ENCODE assay signal across 8 cellular contexts in the genomic region with DNA sequence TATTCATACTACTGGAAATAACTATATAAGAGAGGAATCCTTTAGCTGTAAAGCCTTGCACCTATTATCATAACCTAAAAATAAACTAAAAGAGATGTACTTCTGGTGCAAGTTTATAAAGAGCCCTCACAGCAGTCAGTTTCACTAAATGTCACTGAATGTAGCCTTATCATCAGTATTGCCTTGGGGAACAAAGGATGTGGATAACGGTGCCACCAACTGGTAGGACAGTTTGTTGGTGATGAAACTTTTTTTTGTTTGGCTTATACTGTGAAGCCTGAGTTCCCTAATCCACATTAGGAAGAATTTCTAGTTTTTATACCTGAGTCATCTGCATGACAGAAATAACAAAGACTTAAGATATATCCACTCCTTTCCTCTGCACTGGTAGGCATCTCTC.
DNase-seq lines count a peak whose midpoint lies in the region; ATAC-seq and TF ChIP-seq lines count a peak whose summit lies in the region.

No MANE protein-coding gene starts in this region.

- H3K27ac ChIP-seq in HEK293 (ENCODE audit: extremely low read depth, low read depth, low read length): no peak overlapping the region
- no peak overlapping the region for H3K27ac ChIP-seq in CD4-positive, alpha-beta T cell (ENCODE audit: low read depth, low read length)

- H3K27ac Mint-ChIP-seq in CD4-positive, alpha-beta T cell: no peak overlapping the region

- no peaks in the 10 kb centered on the region for H3K4me1 Mint-ChIP-seq in CD4-positive, alpha-beta T cell (ENCODE audit: low read depth)

- DNase-seq in Caki2 (ENCODE audit: low read depth): peak; percentile 42
- DNase-seq in RKO (ENCODE audit: low spot score): peak; percentile 49
- no peak for DNase-seq in left cardiac atrium
- no peak for DNase-seq in activated CD4-positive, alpha-beta T cell treated with anti-CD3 and anti-CD28 coated beads for 4 hours
- DNase-seq in UCSD-AML1 (lab: John Stamatoyannopoulos, UW; ENCODE audit: unreplicated experiment): no peak
- DNase-seq in CD4-positive, alpha-beta T cell: no peak
- DNase-seq in GF-D8 (lab: John Stamatoyannopoulos, UW): no peak

- intact Hi-C loops in left cardiac atrium (cut with DNase I): loop anchor here in 1 of 2 donors (5.0 to 10.0 kb wide), 2 partner anchors 272 to 374 kb away; a partner anchor contains a TSS
- intact Hi-C loops in CD4-positive, alpha-beta T cell (cut with DNase I, micrococcal nuclease): no loop called here

- peak; percentile 31; the same call in 1 of the 2 replicates for TF ChIP-seq CTCF in HEK293 (tag by site-specific recombination; IDR thresholded peaks at IDR 0.05)
- no peak for TF ChIP-seq CTCF in CD4-positive, alpha-beta T cell (IDR thresholded peaks at IDR 0.05)

- no peak overlapping the region for H3K4me3 ChIP-seq in HEK293 (ENCODE audit: low read depth, low read length)

- no peaks in the 10 kb centered on the region for H3K36me3 ChIP-seq in HEK293 (ENCODE audit: control insufficient read depth in 2 of 2, insufficient read depth in 1 of 2, low read length in 2 of 2)

- ATAC-seq in left cardiac atrium: peak; percentile 77
- ATAC-seq in CD4-positive, alpha-beta T cell (ENCODE audit: poor library complexity): no peak

- no peaks in the 10 kb centered on the region for H3K9me3 Mint-ChIP-seq in CD4-positive, alpha-beta T cell

- no peaks in the 10 kb centered on the region for H3K36me3 Mint-ChIP-seq in CD4-positive, alpha-beta T cell (ENCODE audit: low read depth)

- H3K9me3 ChIP-seq in HEK293 (ENCODE audit: control insufficient read depth, insufficient read depth, low read depth, low read length): no peaks in the 10 kb centered on the region
- H3K9me3 ChIP-seq in CD4-positive, alpha-beta T cell (ENCODE audit: control insufficient read depth, low read length): no peaks in the 10 kb centered on the region

- no peaks in the 10 kb centered on the region for H3K4me1 ChIP-seq in HEK293 (ENCODE audit: control insufficient read depth, insufficient read depth, low read length)

- in situ Hi-C loops in Caki2 (cut with HindIII; ENCODE audit: low pct_unique_long_range_greater_than_20kb, low sequenced_read_pairs): no loop called here

- H3K27me3 ChIP-seq in CD4-positive, alpha-beta T cell (ENCODE audit: control insufficient read depth, insufficient read depth, low read length): no peaks in the 10 kb centered on the region

- POLR2A ChIA-PET in HEK293 (lab: Yijun Ruan, JAX): no interaction called here
- POLR2A ChIA-PET in CD4-positive, alpha-beta T cell (lab: Charles Lee): no interaction called here

- H3K4me3 Mint-ChIP-seq in CD4-positive, alpha-beta T cell: no peak overlapping the region

- H3K27me3 Mint-ChIP-seq in CD4-positive, alpha-beta T cell: peaks cover 33% of the 10 kb centered on the region

- CTCF ChIA-PET in HEK293 (lab: Yijun Ruan, JAX): interaction anchor here (0.5 to 3.1 kb wide), 6 partner anchors 12 to 362 kb away, joined by 3 to 16 read pairs (median 4); no protein-coding TSS in a partner anchor
- CTCF ChIA-PET in CD4-positive, alpha-beta T cell (lab: Charles Lee): no interaction called here

TF ChIP-seq in HEK293, 187 proteins besides CTCF, POLR2A, EP300 and RAD21:
- peak; percentile 66; the same call in 1 of the 2 replicates for TF ChIP-seq ZNF660 (tag by site-specific recombination; IDR thresholded peaks at IDR 0.05)
- no peak for TF ChIP-seq MEIS1 (CRISPR knock-in tag; IDR thresholded peaks at IDR 0.05; ENCODE audit: borderline replicate concordance)
- peak; percentile 74 for TF ChIP-seq ZNF654 (tag by site-specific recombination; IDR thresholded peaks at IDR 0.05; ENCODE audit: low read depth)

Comparison
In these comparisons a context has a peak if more than half of its experiments do, and no peak if none do; other contexts are left out.
1. DNase-seq: peak in Caki2 (single experiment) and RKO (single experiment); none in left cardiac atrium (single experiment), activated CD4-positive, alpha-beta T cell treated with anti-CD3 and anti-CD28 coated beads for 4 hours (0 of 2), UCSD-AML1 (single experiment), CD4-positive, alpha-beta T cell (0 of 10) and GF-D8 (single experiment).